Comparison of ENCODE assay signal across 18 cellular contexts in the genomic region with DNA sequence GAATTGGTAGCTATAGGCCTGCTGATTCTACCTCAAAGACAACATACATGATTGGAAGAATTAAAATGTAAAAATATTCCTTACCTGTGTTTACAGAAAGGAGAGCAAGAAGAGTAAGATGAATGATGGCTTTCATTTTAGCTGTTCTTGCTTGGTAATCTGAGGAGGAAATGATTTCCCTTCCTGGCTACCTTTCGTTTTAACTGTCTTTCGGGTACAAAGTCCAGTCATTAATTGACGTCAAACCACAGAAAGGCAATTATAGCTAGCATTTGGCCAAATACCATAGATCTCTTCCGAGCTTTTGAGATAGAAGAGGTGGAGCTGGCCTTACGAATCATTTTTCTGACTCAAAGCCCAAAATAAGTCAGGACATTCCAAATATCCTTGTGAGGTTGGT.
A peak's percentile ranks its signal among the peaks of the same experiment; 100 is the strongest.
DNase-seq lines count a peak whose midpoint lies in the region; TF ChIP-seq lines count a peak whose summit lies in the region.
"Had no signal": no experiment of that assay in that cellular context is flagged by ENCODE, and none has a peak within 500 bp of the region (broad histone marks: within the 10 kb centered on the region; RNA-seq: fewer than 3 reads in every experiment).

A gene with protein sequence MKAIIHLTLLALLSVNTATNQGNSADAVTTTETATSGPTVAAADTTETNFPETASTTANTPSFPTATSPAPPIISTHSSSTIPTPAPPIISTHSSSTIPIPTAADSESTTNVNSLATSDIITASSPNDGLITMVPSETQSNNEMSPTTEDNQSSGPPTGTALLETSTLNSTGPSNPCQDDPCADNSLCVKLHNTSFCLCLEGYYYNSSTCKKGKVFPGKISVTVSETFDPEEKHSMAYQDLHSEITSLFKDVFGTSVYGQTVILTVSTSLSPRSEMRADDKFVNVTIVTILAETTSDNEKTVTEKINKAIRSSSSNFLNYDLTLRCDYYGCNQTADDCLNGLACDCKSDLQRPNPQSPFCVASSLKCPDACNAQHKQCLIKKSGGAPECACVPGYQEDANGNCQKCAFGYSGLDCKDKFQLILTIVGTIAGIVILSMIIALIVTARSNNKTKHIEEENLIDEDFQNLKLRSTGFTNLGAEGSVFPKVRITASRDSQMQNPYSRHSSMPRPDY (minus strand): TSS at position 175 of the 400 bp plus-strand sequence. CDS start 39 bp downstream, at position 136.

- H3K4me1 ChIP-seq in endocrine pancreas (ENCODE audit: control insufficient read depth, insufficient read depth, low read length) (no peaks in the 10 kb centered on the region), rectal smooth muscle tissue (ENCODE audit: control insufficient read depth, insufficient read depth, low read length) (no peaks in the 10 kb centered on the region)

- peaks cover 1% of the 10 kb centered on the region for H3K9me3 ChIP-seq in endocrine pancreas (ENCODE audit: control insufficient read depth, low read length)

- H3K27ac ChIP-seq in rectal smooth muscle tissue (ENCODE audit: low read depth, low read length): no peak within 1 kb of the TSS
- H3K27ac ChIP-seq: heart left ventricle had no signal

- no peak within 1 kb of the TSS for H3K4me3 ChIP-seq in GM12865 (ENCODE audit: low read depth, low read length)
- H3K4me3 ChIP-seq in endocrine pancreas (ENCODE audit: control insufficient read depth, insufficient read depth, low read length): peak within 1 kb of the TSS; percentile 43
- peak within 1 kb of the TSS; percentile 49 for H3K4me3 ChIP-seq in rectal smooth muscle tissue (ENCODE audit: low read length)
- H3K4me3 ChIP-seq: heart left ventricle, K562 had no signal

- H3K9ac ChIP-seq in endocrine pancreas (ENCODE audit: control insufficient read depth, insufficient read depth, low read length) (no peak within 1 kb of the TSS), rectal smooth muscle tissue (ENCODE audit: low read length) (no peak within 1 kb of the TSS)

- H3K27me3 ChIP-seq in endocrine pancreas (ENCODE audit: control insufficient read depth, insufficient read depth, low read length): no peaks in the 10 kb centered on the region
- no peaks in the 10 kb centered on the region for H3K27me3 ChIP-seq in rectal smooth muscle tissue (ENCODE audit: control insufficient read depth, insufficient read depth, low read length)

- no peak for TF ChIP-seq CTCF in GM12865 (IDR thresholded peaks at IDR 0.05; ENCODE audit: insufficient read depth, low read depth, low read length, missing control alignments)

- no peaks in the 10 kb centered on the region for H3K36me3 ChIP-seq in endocrine pancreas (ENCODE audit: control insufficient read depth, insufficient read depth, low read length)
- H3K36me3 ChIP-seq in rectal smooth muscle tissue (ENCODE audit: control insufficient read depth, insufficient read depth, low read length): no peaks in the 10 kb centered on the region
- H3K36me3 ChIP-seq: heart left ventricle had no signal

- DNase-seq in GM12865 (ENCODE audit: low read depth): peak; percentile 40
- DNase-seq in NCI-H526 treated with DMSO at 0.1 percent for 48 hours (lab: John Stamatoyannopoulos, UW): peak; percentile 46
- no peak for DNase-seq in NCI-H2227 (lab: John Stamatoyannopoulos, UW; ENCODE audit: unreplicated experiment)
- no peak for DNase-seq in stimulated activated CD8-positive, alpha-beta memory T cell treated with anti-CD3 and anti-CD28 coated beads, Interleukin-4, amount 100 ng/mL, for 48 hours
- no peak for DNase-seq in SKM-1 treated with dmso at 0.1 percent for 144 hours (lab: John Stamatoyannopoulos, UW; ENCODE audit: unreplicated experiment)
- DNase-seq in GM19240 (ENCODE audit: insufficient read length, low spot score): no peak
- DNase-seq: activated CD4-positive, alpha-beta T cell treated with anti-CD3 and anti-CD28 coated beads, Interleukin-2, amount 50 U/mL, for 48 hours; activated naive CD8-positive, alpha-beta T cell treated with anti-CD3 and anti-CD28 coated beads, Interleukin-2, amount 10 ng/mL, durations not matched to agents 7 days and 5 days; activated T-cell treated with anti-CD3 and anti-CD28 coated beads, Interleukin-2, amount 50 U/mL, for 24 hours; CD8-positive, alpha-beta memory T cell; effector memory CD4-positive, alpha-beta T cell; GOT3; heart left ventricle; NCI-H1048; T-cell had no signal

Comparison
In these comparisons a context has a peak if more than half of its experiments do, and no peak if none do; other contexts are left out.
1. DNase-seq: peak in GM12865 (single experiment) and NCI-H526 treated with DMSO at 0.1 percent for 48 hours (single experiment); none in NCI-H2227 (single experiment), stimulated activated CD8-positive, alpha-beta memory T cell treated with anti-CD3 and anti-CD28 coated beads, Interleukin-4, amount 100 ng/mL, for 48 hours (single experiment), SKM-1 treated with dmso at 0.1 percent for 144 hours (single experiment) and GM19240 (single experiment).